9 cellular contexts compared by ENCODE assay signal in genomic region chr17:81291662-81292061, GRCh38. TPM values are rescaled to one million over a fixed set of nuclear protein-coding genes. Genes with fewer than 3 reads are reported as not detected.
DNase-seq lines count a peak whose midpoint lies in the region; ATAC-seq and TF ChIP-seq lines count a peak whose summit lies in the region.
"Had no signal": no experiment of that assay in that cellular context is flagged by ENCODE, and none has a peak within 500 bp of the region (broad histone marks: within the 10 kb centered on the region; RNA-seq: fewer than 3 reads in every experiment).

No MANE protein-coding gene starts in this region.

- POLR2A ChIA-PET in Caco-2 (lab: Charles Lee) = interaction anchor here (0.9 kb wide), 1 partner anchor 54 kb away, joined by 4 read pairs; no protein-coding TSS in a partner anchor
- POLR2A ChIA-PET in SK-N-SH (lab: Yijun Ruan, JAX) = interaction anchor here (0.6 to 1.0 kb wide), 4 partner anchors 13 to 47 kb away, joined by 3 read pairs; no protein-coding TSS in a partner anchor

- TF ChIP-seq EP300 in SK-N-SH (IDR thresholded peaks at IDR 0.05; ENCODE audit: borderline replicate concordance in 1 of 2, low read depth in 1 of 2, low read length in 1 of 2) = no peak

- H3K4me1 Mint-ChIP-seq in Caco-2 (ENCODE audit: low read depth, unreplicated experiment) = peaks cover 7% of the 10 kb centered on the region

- no peaks in the 10 kb centered on the region for H3K9me2 ChIP-seq in SK-N-SH

- peak; percentile 89 for TF ChIP-seq RAD21 in SK-N-SH (IDR thresholded peaks at IDR 0.05; ENCODE audit: low read length)

- H3F3A ChIP-seq in SK-N-SH (replicated peaks; ENCODE audit: insufficient read depth) (peaks cover 4% of the 10 kb centered on the region), smooth muscle cell (ENCODE audit: low read depth) (no peaks in the 10 kb centered on the region)

- H3K9me3 ChIP-seq in Caco-2 = no peaks in the 10 kb centered on the region
- H3K9me3 ChIP-seq in SK-N-SH = no peaks in the 10 kb centered on the region
- no peaks in the 10 kb centered on the region for H3K9me3 ChIP-seq in smooth muscle cell (replicated peaks; ENCODE audit: low read depth)

- H3K4me1 ChIP-seq in Caco-2 (peaks cover 11% of the 10 kb centered on the region), SK-N-SH (ENCODE audit: control insufficient read depth in 1 of 2, insufficient read depth in 2 of 2, low read depth in 1 of 2, low read length in 1 of 2) (peaks cover 8 to 27% of the 10 kb centered on the region in 2 experiments; a peak in 2 of 4 replicates), smooth muscle cell (ENCODE audit: low read depth) (peaks cover 4% of the 10 kb centered on the region)

- H2AFZ ChIP-seq in SK-N-SH (ENCODE audit: low read depth) (no peak overlapping the region), smooth muscle cell (ENCODE audit: low read depth) (no peak overlapping the region)

- DNase-seq in Caco-2 = peak in 1 of 2 experiments; percentile 76
- peak; percentile 94 for DNase-seq in SK-N-SH
- peak; percentile 73 to 80 for DNase-seq in activated naive CD4-positive, alpha-beta T cell treated with anti-CD3 and anti-CD28 coated beads, Interleukin-2, amount 50 U/mL, for 72 hours (ENCODE audit: low spot score in 2 of 2)
- DNase-seq in left cardiac atrium = peak; percentile 77
- DNase-seq in smooth muscle cell (lab: John Stamatoyannopoulos, UW; ENCODE audit: unreplicated experiment) = peak; percentile 5

- no peak overlapping the region for H3K4me2 ChIP-seq in SK-N-SH
- no peak overlapping the region for H3K4me2 ChIP-seq in smooth muscle cell

- peak; percentile 56 to 59 for TF ChIP-seq CTCF in Caco-2 (IDR thresholded peaks at IDR 0.05; ENCODE audit: insufficient read depth in 1 of 2, low read depth in 1 of 2, low read length in 1 of 2, severe bottlenecking in 1 of 2, unreplicated experiment in 1 of 2)
- peak; percentile 75 for TF ChIP-seq CTCF in SK-N-SH (IDR thresholded peaks at IDR 0.05)
- peak; percentile 62 for TF ChIP-seq CTCF in smooth muscle cell (IDR thresholded peaks at IDR 0.05; ENCODE audit: borderline replicate concordance, insufficient read depth, poor library complexity, severe bottlenecking)

- intact Hi-C loops in Caco-2 (cut with micrococcal nuclease; ENCODE audit: unreplicated experiment) = no loop called here
- intact Hi-C loops in left cardiac atrium (cut with DNase I) = loop anchor here (5.0 to 10.0 kb wide), 4 partner anchors 101 to 193 kb away; partner anchors contain the start of gene BAHCC1 (in 1 of the 2)

- H3K4me3 ChIP-seq in Caco-2 (ENCODE audit: low read depth, low read length) = no peak overlapping the region
- no peak overlapping the region for H3K4me3 ChIP-seq in SK-N-SH (ENCODE audit: low read depth in 2 of 2, low read length in 1 of 2)
- no peak overlapping the region for H3K4me3 ChIP-seq in smooth muscle cell

- no peaks in the 10 kb centered on the region for H3K9me3 Mint-ChIP-seq in Caco-2 (ENCODE audit: unreplicated experiment)
- H3K9me3 Mint-ChIP-seq in activated naive CD4-positive, alpha-beta T cell treated with anti-CD3 and anti-CD28 coated beads, Interleukin-2, amount 50 U/mL, for 72 hours = no peaks in the 10 kb centered on the region
- H3K9me3 Mint-ChIP-seq: T-helper 1 cell treated with Interleukin-12 subunit alpha and Interleukin-12 subunit beta and Interleukin-4 antibody, amounts not matched to agents 30 μg/mL and 1 μg/mL, for 36 hours had no signal

- no TSS peak for BruUV-seq in Caco-2 (replicated peaks; lab: Mats Ljungman, UMichigan)

- H3K27ac ChIP-seq in SK-N-SH (ENCODE audit: low read depth in 2 of 2, low read length in 1 of 2) (no peak overlapping the region; a peak in 1 of 4 replicates), smooth muscle cell (ENCODE audit: low read depth) (no peak overlapping the region)

- no peaks in the 10 kb centered on the region for H3K27me3 Mint-ChIP-seq in Caco-2 (ENCODE audit: insufficient read depth, unreplicated experiment)

- 75% methylated on average over 16 of the region's 16 CpGs for WGBS in SK-N-SH (ENCODE audit: low lambda C conversion rate)
- 51% methylated on average over 16 of the region's 16 CpGs for WGBS in smooth muscle cell (ENCODE audit: low lambda C conversion rate)

- H3K36me3 ChIP-seq in Caco-2 (ENCODE audit: control insufficient read depth, insufficient read depth, low read length) = no peaks in the 10 kb centered on the region; the same call in 1 of the 2 replicates
- H3K36me3 ChIP-seq in SK-N-SH (replicated peaks in 1 of 2; ENCODE audit: control insufficient read depth in 1 of 2, insufficient read depth in 2 of 2, low read length in 1 of 2) = peaks cover 19 to 29% of the 10 kb centered on the region in 2 experiments
- H3K36me3 ChIP-seq in smooth muscle cell (ENCODE audit: low read depth) = no peaks in the 10 kb centered on the region

- CTCF ChIA-PET in Caco-2 (lab: Charles Lee) = interaction anchor here (0.5 to 1.7 kb wide), 13 partner anchors 18 to 335 kb away, joined by 3 to 10 read pairs (median 5); partner anchors contain the start of genes BAHCC1 and CEP131
- CTCF ChIA-PET in SK-N-SH (lab: Yijun Ruan, JAX) = interaction anchor here (0.6 to 5.8 kb wide), 47 partner anchors 9 to 310 kb away, joined by 3 to 58 read pairs (median 5); partner anchors contain the start of gene BAHCC1

- H3K36me3 Mint-ChIP-seq in Caco-2 (ENCODE audit: insufficient read depth, unreplicated experiment) = peaks cover 35% of the 10 kb centered on the region
- H3K36me3 Mint-ChIP-seq in activated naive CD4-positive, alpha-beta T cell treated with anti-CD3 and anti-CD28 coated beads, Interleukin-2, amount 50 U/mL, for 72 hours = peaks cover 7 to 23% of the 10 kb centered on the region in 2 donors

- peaks cover 41% of the 10 kb centered on the region for H4K20me1 ChIP-seq in SK-N-SH (ENCODE audit: insufficient read depth)
- H4K20me1 ChIP-seq in smooth muscle cell (ENCODE audit: low read depth) = peaks cover 63% of the 10 kb centered on the region

- no peaks in the 10 kb centered on the region for H3K27me3 ChIP-seq in Caco-2 (replicated peaks; ENCODE audit: control insufficient read depth, insufficient read depth, low read length)
- H3K27me3 ChIP-seq in SK-N-SH (ENCODE audit: insufficient read depth) = no peaks in the 10 kb centered on the region
- no peaks in the 10 kb centered on the region for H3K27me3 ChIP-seq in smooth muscle cell (ENCODE audit: low read depth)

- peak; percentile 36 for ATAC-seq in HG03439 (IDR thresholded peaks at IDR 0.05; ENCODE audit: unreplicated experiment)
- ATAC-seq in activated naive CD4-positive, alpha-beta T cell treated with anti-CD3 and anti-CD28 coated beads, Interleukin-2, amount 50 U/mL, for 72 hours = peak; percentile 52 to 68
- ATAC-seq in left cardiac atrium = peak in 1 of 2 donors; percentile 42
- ATAC-seq in GM19463 (IDR thresholded peaks at IDR 0.05; ENCODE audit: unreplicated experiment) = no peak
- ATAC-seq in GM18498 (IDR thresholded peaks at IDR 0.05; ENCODE audit: unreplicated experiment) = no peak

- H3K9ac ChIP-seq in SK-N-SH (no peak overlapping the region), smooth muscle cell (ENCODE audit: low read depth) (no peak overlapping the region)

- H3K4me3 Mint-ChIP-seq in Caco-2 (ENCODE audit: unreplicated experiment) = no peak overlapping the region
- H3K4me3 Mint-ChIP-seq: T-helper 1 cell treated with Interleukin-12 subunit alpha and Interleukin-12 subunit beta and Interleukin-4 antibody, amounts not matched to agents 30 μg/mL and 1 μg/mL, for 36 hours had no signal

- H3K79me2 ChIP-seq in SK-N-SH (ENCODE audit: insufficient read depth) = peaks cover 93% of the 10 kb centered on the region
- peaks cover 78% of the 10 kb centered on the region for H3K79me2 ChIP-seq in smooth muscle cell (ENCODE audit: low read depth)

- H3K27ac Mint-ChIP-seq in Caco-2 (ENCODE audit: unreplicated experiment) = no peak overlapping the region
- H3K27ac Mint-ChIP-seq in activated naive CD4-positive, alpha-beta T cell treated with anti-CD3 and anti-CD28 coated beads, Interleukin-2, amount 50 U/mL, for 72 hours = no peak overlapping the region
- H3K27ac Mint-ChIP-seq: T-helper 1 cell treated with Interleukin-12 subunit alpha and Interleukin-12 subunit beta and Interleukin-4 antibody, amounts not matched to agents 30 μg/mL and 1 μg/mL, for 36 hours had no signal

TF ChIP-seq in SK-N-SH, 30 proteins besides CTCF, POLR2A, EP300 and RAD21 (continues in another document):
- 0 out of 2 replicates have a peak, but pooled peaks have one; percentile 57 for TF ChIP-seq RCOR1 (IDR thresholded peaks at IDR 0.05; ENCODE audit: low read length)

RNA-seq across cellular contexts. Expression of gene SLC38A10, which starts 3.4 kb away (rescaled TPM):
- total RNA-seq in Caco-2 (2022) (131 and 137 TPM in 2 replicates), left cardiac atrium (10 to 100 TPM; 46.4 to 54.0 TPM), smooth muscle cell (61.4 and 61.6 TPM in 2 replicates)
- polyA plus RNA-seq in SK-N-SH (2012; rRNA removed) (64.3 and 82.2 TPM in 2 replicates), smooth muscle cell (97.1 and 98.4 TPM in 2 replicates)
- 29.3 and 49.2 TPM in 2 replicates for polyA plus RNA-seq in SK-N-SH (2012; cell fraction: cytosol; rRNA removed)
- polyA plus RNA-seq in SK-N-SH (2012; cell fraction: nucleus; rRNA removed) = 190 and 211 TPM in 2 replicates
- total RNA-seq in activated naive CD4-positive, alpha-beta T cell treated with anti-CD3 and anti-CD28 coated beads, Interleukin-2, amount 50 U/mL, for 72 hours = 10 to 100 TPM; 19.9 to 72.0 TPM

RNA-seq across cellular contexts. Expression of gene NDUFAF8, which starts 52.5 kb away (rescaled TPM):
- 65.0 and 66.7 TPM in 2 replicates for total RNA-seq in Caco-2 (2022)
- 194 and 229 TPM in 2 replicates for polyA plus RNA-seq in SK-N-SH (2012; rRNA removed)
- 230 and 349 TPM in 2 replicates for polyA plus RNA-seq in SK-N-SH (2012; cell fraction: cytosol; rRNA removed)
- 139 and 227 TPM in 2 replicates for polyA plus RNA-seq in SK-N-SH (2012; cell fraction: nucleus; rRNA removed)
- total RNA-seq in activated naive CD4-positive, alpha-beta T cell treated with anti-CD3 and anti-CD28 coated beads, Interleukin-2, amount 50 U/mL, for 72 hours = 10 to 100 TPM; 50.1 to 52.5 TPM
- total RNA-seq in left cardiac atrium = 10 to 100 TPM; 60.2 to 66.5 TPM
- total RNA-seq in smooth muscle cell = 50.2 and 60.6 TPM in 2 replicates
- polyA plus RNA-seq in smooth muscle cell = 111 and 141 TPM in 2 replicates

RNA-seq across cellular contexts. Expression of gene TEPSIN, which starts 52.8 kb away (rescaled TPM):
- total RNA-seq in Caco-2 (2022) = 38.7 and 40.3 TPM in 2 replicates
- polyA plus RNA-seq in SK-N-SH (2012; rRNA removed) = 35.3 and 36.1 TPM in 2 replicates
- polyA plus RNA-seq in SK-N-SH (2012; cell fraction: cytosol; rRNA removed) = 4.6 and 9.6 TPM in 2 replicates
- 379 and 617 TPM in 2 replicates for polyA plus RNA-seq in SK-N-SH (2012; cell fraction: nucleus; rRNA removed)
- 10 to 100 TPM; 23.2 to 38.7 TPM for total RNA-seq in activated naive CD4-positive, alpha-beta T cell treated with anti-CD3 and anti-CD28 coated beads, Interleukin-2, amount 50 U/mL, for 72 hours
- 10 to 100 TPM; 12.7 to 14.0 TPM for total RNA-seq in left cardiac atrium
- total RNA-seq in smooth muscle cell = 9.5 and 9.8 TPM in 2 replicates
- polyA plus RNA-seq in smooth muscle cell = 18.6 and 23.4 TPM in 2 replicates

Comparison
In these comparisons a context has a peak if more than half of its experiments do, and no peak if none do; other contexts are left out.
1. ATAC-seq: peak in HG03439 (single experiment) and activated naive CD4-positive, alpha-beta T cell treated with anti-CD3 and anti-CD28 coated beads, Interleukin-2, amount 50 U/mL, for 72 hours (2 of 2); none in GM19463 (single experiment) and GM18498 (single experiment).
2. Peak in every context shown above with its lines, with median percentiles within 50 percentile points of each other: CTCF ChIP-seq.